8 cellular contexts compared by ENCODE assay signal in genomic region chr4:124018383-124019317, GRCh38.
DNase-seq lines count a peak whose midpoint lies in the region; ATAC-seq and TF ChIP-seq lines count a peak whose summit lies in the region.

No MANE protein-coding gene starts in this region.

- peaks cover 6% of the 10 kb centered on the region for H3K9me3 Mint-ChIP-seq in osteocyte (ENCODE audit: unreplicated experiment)

- no peaks in the 10 kb centered on the region for H3K27me3 ChIP-seq in A673 (replicated peaks; ENCODE audit: insufficient read depth, low read depth, low read length, poor library complexity)

- H3K4me3 Mint-ChIP-seq in osteocyte (ENCODE audit: unreplicated experiment): no peak overlapping the region

- H3K27ac ChIP-seq in A673 (ENCODE audit: low read depth, low read length, poor library complexity, severe bottlenecking): peak overlapping the region; percentile 4

- no peaks in the 10 kb centered on the region for H3K27me3 Mint-ChIP-seq in osteocyte (ENCODE audit: unreplicated experiment)

- peaks cover 30% of the 10 kb centered on the region for H3K4me1 Mint-ChIP-seq in osteocyte (ENCODE audit: unreplicated experiment)

- H3K9me3 ChIP-seq in A673 (ENCODE audit: low read depth, low read length, poor library complexity, severe bottlenecking): no peaks in the 10 kb centered on the region

- ATAC-seq in GM18505 (IDR thresholded peaks at IDR 0.05; ENCODE audit: unreplicated experiment): peak; percentile 99
- ATAC-seq in HG02840 (IDR thresholded peaks at IDR 0.05; ENCODE audit: low FRiP score, unreplicated experiment): peak; percentile 99
- peak; percentile 13 for ATAC-seq in esophagus mucosa

- POLR2A ChIA-PET in A673 (lab: Charles Lee; ENCODE audit: low non-redundant PET): no interaction called here

- no peak for TF ChIP-seq CTCF in A673 (conservative IDR thresholded peaks at IDR 0.05; ENCODE audit: low read depth, low read length)
- TF ChIP-seq CTCF in osteocyte (IDR thresholded peaks at IDR 0.05): no peak

- no TSS peak for BruUV-seq in A673 (replicated peaks; lab: Mats Ljungman, UMichigan)

- H3K27ac Mint-ChIP-seq in osteocyte (ENCODE audit: unreplicated experiment): peak overlapping the region; percentile 92

- no peak overlapping the region for H3K4me3 ChIP-seq in A673 (ENCODE audit: low read depth, low read length, poor library complexity, severe bottlenecking)

- DNase-seq in A673 (ENCODE audit: low spot score) (peak; percentile 89), NOMO-1 treated with dmso at 0.1 percent for 144 hours (lab: John Stamatoyannopoulos, UW; ENCODE audit: unreplicated experiment) (peak; percentile 63), osteocyte (ENCODE audit: extremely low spot score, unreplicated experiment) (no peak), cerebellar nuclear complex (lab: John Stamatoyannopoulos, UW) (no peak), NCI-H146 (lab: John Stamatoyannopoulos, UW) (no peak)

- CTCF ChIA-PET in A673 (lab: Charles Lee): no interaction called here

- H3K4me1 ChIP-seq in A673 (ENCODE audit: insufficient read depth, low read length, poor library complexity, severe bottlenecking): peaks cover 19% of the 10 kb centered on the region

- H3K36me3 ChIP-seq in A673 (ENCODE audit: insufficient read depth, low read length, poor library complexity, severe bottlenecking): no peaks in the 10 kb centered on the region

- no peak for TF ChIP-seq POLR2A in GM18505 (IDR thresholded peaks at IDR 0.05; ENCODE audit: borderline replicate concordance, extremely low read depth, insufficient read depth, insufficient read length)

- intact Hi-C loops in A673 (cut with micrococcal nuclease; ENCODE audit: unreplicated experiment): no loop called here

- no peaks in the 10 kb centered on the region for H3K36me3 Mint-ChIP-seq in osteocyte (ENCODE audit: unreplicated experiment)

Comparison
In these comparisons a context has a peak if more than half of its experiments do, and no peak if none do; other contexts are left out.
1. DNase-seq: peak in A673 (single experiment) and NOMO-1 treated with dmso at 0.1 percent for 144 hours (single experiment); none in osteocyte (single experiment), cerebellar nuclear complex (0 of 2) and NCI-H146 (single experiment).
2. ATAC-seq: peak in every context shown above with its lines; median percentile 99 in GM18505; 99 in HG02840; 13 in esophagus mucosa.